In genomic region chr13:52852444-52852843, GRCh38 we compare ENCODE assay signal across 18 cellular contexts. TPM values are rescaled to one million over a fixed set of nuclear protein-coding genes. Genes with fewer than 3 reads are reported as not detected.
DNase-seq lines count a peak whose midpoint lies in the region; ATAC-seq and TF ChIP-seq lines count a peak whose summit lies in the region.
"Had no signal": no experiment of that assay in that cellular context is flagged by ENCODE, and none has a peak within 500 bp of the region (broad histone marks: within the 10 kb centered on the region; RNA-seq: fewer than 3 reads in every experiment).

No MANE protein-coding gene starts in this region.

- peaks cover 29% of the 10 kb centered on the region for H3K4me1 ChIP-seq in KMS-11 (ENCODE audit: low read depth, poor library complexity, severe bottlenecking)

- ATAC-seq in naive B cell (ENCODE audit: low read depth in 2 of 2), result no peak
- no peak for ATAC-seq in Right ventricle myocardium superior (ENCODE audit: poor library complexity)
- ATAC-seq in GM18873 (IDR thresholded peaks at IDR 0.05; ENCODE audit: low FRiP score, unreplicated experiment), result no peak
- ATAC-seq: activated CD8-positive, alpha-beta T cell treated with anti-CD3 and anti-CD28 coated beads, Interleukin-2, amount 10 ng/mL, durations not matched to agents 7 days and 5 days; Panc1 had no signal

- no peak overlapping the region for H3K27ac Mint-ChIP-seq in naive B cell
- H3K27ac Mint-ChIP-seq: activated CD8-positive, alpha-beta T cell treated with anti-CD3 and anti-CD28 coated beads, Interleukin-2, amount 10 ng/mL, durations not matched to agents 7 days and 5 days had no signal

- peaks cover 5 to 27% (median 12%) of the 10 kb centered on the region in 7 donors for H3K9me3 Mint-ChIP-seq in naive B cell

- H3K27ac ChIP-seq in KMS-11, result peak overlapping the region; percentile 85
- H3K27ac ChIP-seq: left ventricle myocardium inferior had no signal

- H3K27me3 ChIP-seq in KMS-11 (ENCODE audit: insufficient read depth, low read depth), result no peaks in the 10 kb centered on the region

- H2AFZ ChIP-seq in KMS-11 (ENCODE audit: low read depth), result no peak overlapping the region

- no peaks in the 10 kb centered on the region for H4K20me1 ChIP-seq in KMS-11 (ENCODE audit: insufficient read depth)

- H3K4me1 Mint-ChIP-seq in naive B cell, result peaks cover 22 to 29% (median 26%) of the 10 kb centered on the region in 3 donors

- H3K27me3 Mint-ChIP-seq in naive B cell, result peaks cover 58 to 90% (median 75%) of the 10 kb centered on the region in 3 donors

- H3K4me3 Mint-ChIP-seq in naive B cell, result peak overlapping the region in 6 of 8 donors; percentile 8 to 90 (median 51)

- H3K79me2 ChIP-seq in KMS-11 (ENCODE audit: insufficient read depth, low read depth), result no peaks in the 10 kb centered on the region

- no peak overlapping the region for H3K4me3 ChIP-seq in KMS-11 (IDR thresholded peaks at IDR 0.05; ENCODE audit: insufficient read depth, low read depth, low read length)

- no peaks in the 10 kb centered on the region for H3K36me3 ChIP-seq in KMS-11 (ENCODE audit: insufficient read depth)
- H3K36me3 ChIP-seq: left ventricle myocardium inferior had no signal

- H3K9ac ChIP-seq in KMS-11, result peak overlapping the region; percentile 80; the same call in 1 of the 2 replicates

- DNase-seq in DMS 273 (lab: John Stamatoyannopoulos, UW; ENCODE audit: unreplicated experiment), result peak; percentile 62
- no peak for DNase-seq in DMS 273 treated with DMSO at 0.1 percent for 48 hours (lab: John Stamatoyannopoulos, UW)
- DNase-seq in SHP77 (lab: John Stamatoyannopoulos, UW), result peak; percentile 39 to 50
- DNase-seq in naive B cell, result no peak
- DNase-seq in Right ventricle myocardium superior, result no peak
- no peak for DNase-seq in activated CD4-positive, CD25-positive, alpha-beta regulatory T cell treated with anti-CD3 and anti-CD28 coated beads, Interleukin-2, amount 50 U/mL, for 72 hours
- DNase-seq: activated CD8-positive, alpha-beta T cell treated with anti-CD3 and anti-CD28 coated beads, Interleukin-2, amount 10 ng/mL, durations not matched to agents 7 days and 5 days; activated naive CD4-positive, alpha-beta T cell; central memory CD4-positive, alpha-beta T cell; GOT3; head of caudate nucleus; left ventricle myocardium inferior; NCI-H1694; occipital lobe; T1000 had no signal

- intact Hi-C loops in Right ventricle myocardium superior (cut with DNase I), result no loop called here

- peak overlapping the region; percentile 86 for H3K4me2 ChIP-seq in KMS-11

- peaks cover 0 to 33% of the 10 kb centered on the region in 2 donors for H3K36me3 Mint-ChIP-seq in naive B cell

- no peak for TF ChIP-seq CTCF in KMS-11 (conservative IDR thresholded peaks at IDR 0.05; ENCODE audit: low read depth, low read length)

RNA-seq across cellular contexts. Expression of gene PCDH8, which starts 4.0 kb away (rescaled TPM):
- polyA plus RNA-seq in naive B cell (ENCODE audit: low read depth in 6 of 6), result not detected
- not detected for total RNA-seq in Right ventricle myocardium superior
- total RNA-seq: activated CD8-positive, alpha-beta T cell treated with anti-CD3 and anti-CD28 coated beads, Interleukin-2, amount 10 ng/mL, durations not matched to agents 7 days and 5 days; left ventricle myocardium inferior had no signal

Comparison
In these comparisons a context has a peak if more than half of its experiments do, and no peak if none do; other contexts are left out.
1. DNase-seq: peak in DMS 273 (single experiment) and SHP77 (2 of 2); none in DMS 273 treated with DMSO at 0.1 percent for 48 hours (single experiment), naive B cell (single experiment), Right ventricle myocardium superior (single experiment) and activated CD4-positive, CD25-positive, alpha-beta regulatory T cell treated with anti-CD3 and anti-CD28 coated beads, Interleukin-2, amount 50 U/mL, for 72 hours (single experiment).